In genomic region chr7:120725376-120726039, GRCh38 we compare ENCODE assay signal across 8 cellular contexts.
DNase-seq lines count a peak whose midpoint lies in the region; ATAC-seq and TF ChIP-seq lines count a peak whose summit lies in the region.

No MANE protein-coding gene starts in this region.

- no peaks in the 10 kb centered on the region for H3K36me3 ChIP-seq in Panc1 (ENCODE audit: control insufficient read depth, insufficient read depth, low read length)

- POLR2A ChIA-PET in Panc1 (lab: Charles Lee) = no interaction called here

- no peaks in the 10 kb centered on the region for H3K27me3 ChIP-seq in Panc1 (ENCODE audit: control insufficient read depth, insufficient read depth, low read length)

- no peak overlapping the region for H3K27ac ChIP-seq in Panc1 (ENCODE audit: low read length)

- H3K4me3 ChIP-seq in Jurkat, Clone E6-1 (ENCODE audit: low read length) = no peak overlapping the region
- no peak overlapping the region for H3K4me3 ChIP-seq in Panc1 (ENCODE audit: low read depth in 2 of 2, low read length in 2 of 2)

- intact Hi-C loops in Panc1 (cut with micrococcal nuclease; ENCODE audit: unreplicated experiment) = loop anchor here (10.0 kb wide), 1 partner anchor 151 kb away; no protein-coding TSS in a partner anchor

- BruUV-seq in Panc1 (replicated peaks; lab: Mats Ljungman, UMichigan) = no TSS peak

- CTCF ChIA-PET in Panc1 (lab: Charles Lee) = no interaction called here

- TF ChIP-seq POLR2A in erythroblast (IDR thresholded peaks at IDR 0.05; ENCODE audit: low read length) = no peak

- in situ Hi-C loops in Panc1 (cut with HindIII; ENCODE audit: low pct_unique_long_range_greater_than_20kb, low sequenced_read_pairs) = no loop called here

- H3K9me3 ChIP-seq in Panc1 (ENCODE audit: control insufficient read depth, insufficient read depth, low read depth, low read length) = no peaks in the 10 kb centered on the region

- TF ChIP-seq CTCF in Panc1 (IDR thresholded peaks at IDR 0.05) = peak; percentile 70; the same call in 1 of the 2 replicates

- DNase-seq in DMS53 treated with DMSO at 0.1 percent for 48 hours (lab: John Stamatoyannopoulos, UW; ENCODE audit: unreplicated experiment) = peak; percentile 79
- DNase-seq in Jurkat, Clone E6-1 (ENCODE audit: low read depth, low spot score) = peak; percentile 7
- no peak for DNase-seq in Panc1 (ENCODE audit: low read depth, low spot score)
- DNase-seq in erythroblast (lab: John Stamatoyannopoulos, UW) = peak; percentile 11 to 34
- peak; percentile 34 for DNase-seq in retina

- ATAC-seq in Panc1 (no peak), HG02763 (IDR thresholded peaks at IDR 0.05; ENCODE audit: unreplicated experiment) (no peak), HG03457 (IDR thresholded peaks at IDR 0.05; ENCODE audit: unreplicated experiment) (no peak), HG02759 (IDR thresholded peaks at IDR 0.05; ENCODE audit: unreplicated experiment) (no peak)

- H3K4me1 ChIP-seq in Panc1 (ENCODE audit: control insufficient read depth, insufficient read depth, low read length) = no peaks in the 10 kb centered on the region
